In the genomic region with DNA sequence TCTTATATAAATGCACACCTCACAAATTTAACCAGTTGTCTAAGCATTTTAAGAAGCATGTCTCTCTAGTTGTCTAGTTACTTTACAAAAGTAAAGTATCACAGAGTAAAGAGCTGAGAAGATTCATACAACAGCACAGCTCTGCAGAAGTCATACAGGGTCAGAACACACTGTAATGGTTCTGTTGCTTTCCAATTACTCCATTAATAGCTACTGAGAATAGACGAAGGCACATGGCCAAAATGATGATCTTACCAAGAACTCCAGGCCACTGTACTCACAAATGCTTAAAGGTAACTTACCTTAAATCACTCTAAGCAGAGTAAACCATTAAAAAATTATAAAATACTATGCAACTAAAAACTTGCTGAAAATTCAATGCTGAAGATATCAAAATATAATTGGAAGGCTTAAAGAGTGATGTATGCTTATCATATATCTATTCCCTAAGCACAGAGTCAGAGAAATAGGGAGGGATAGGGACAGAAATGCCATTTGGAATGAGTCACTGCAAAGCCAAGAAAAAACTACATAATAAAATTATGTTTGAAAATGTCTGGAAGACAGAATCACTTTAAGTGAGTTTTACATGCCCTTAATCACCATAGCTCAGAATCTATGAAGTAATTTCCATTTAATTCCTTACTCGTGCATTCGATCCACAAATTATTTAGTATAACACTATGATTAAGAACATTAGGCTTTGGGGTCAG, we compare ENCODE assay signal across 13 cellular contexts.
DNase-seq lines count a peak whose midpoint lies in the region; ATAC-seq and TF ChIP-seq lines count a peak whose summit lies in the region.
"Had no signal": no experiment of that assay in that cellular context is flagged by ENCODE, and none has a peak within 500 bp of the region (broad histone marks: within the 10 kb centered on the region; RNA-seq: fewer than 3 reads in every experiment).

No MANE protein-coding gene starts in this region.

- H3K4me2 ChIP-seq in OCI-LY7 (ENCODE audit: low read length) = no peak overlapping the region
- H3K4me2 ChIP-seq: BLaER1 had no signal

- H3K4me3 Mint-ChIP-seq in mesothelial cell of epicardium = no peak overlapping the region
- H3K4me3 Mint-ChIP-seq: activated naive CD8-positive, alpha-beta T cell; IgD-negative memory B cell had no signal

- no peak for TF ChIP-seq CTCF in mesothelial cell of epicardium (IDR thresholded peaks at IDR 0.05; ENCODE audit: unreplicated experiment)
- TF ChIP-seq CTCF in OCI-LY7 (conservative IDR thresholded peaks at IDR 0.05; ENCODE audit: low read length) = no peak

- no peaks in the 10 kb centered on the region for H3K4me1 ChIP-seq in OCI-LY7 (ENCODE audit: insufficient read depth, low read length, poor library complexity, severe bottlenecking)
- H3K4me1 ChIP-seq: BLaER1 had no signal

- peaks cover 11% of the 10 kb centered on the region for H3K36me3 Mint-ChIP-seq in mesothelial cell of epicardium

- no peaks in the 10 kb centered on the region for H3K9me3 ChIP-seq in OCI-LY7 (ENCODE audit: low read length)
- H3K9me3 ChIP-seq: BLaER1 had no signal

- H3K27ac ChIP-seq in epithelial cell of prostate = peak overlapping the region; percentile 19
- no peak overlapping the region for H3K27ac ChIP-seq in OCI-LY7 (ENCODE audit: low read depth, low read length, poor library complexity, severe bottlenecking)
- H3K27ac ChIP-seq: BLaER1 had no signal

- no peaks in the 10 kb centered on the region for H3K9me2 ChIP-seq in OCI-LY7 (ENCODE audit: insufficient read depth, low read length)

- POLR2A ChIA-PET in OCI-LY7 (lab: Charles Lee) = no interaction called here

- DNase-seq in A172 (ENCODE audit: low spot score) (peak; percentile 41), LHCN-M2 (ENCODE audit: low read depth) (peak; percentile 53), epithelial cell of prostate (ENCODE audit: low read depth, low spot score) (no peak), mesothelial cell of epicardium (ENCODE audit: low spot score in 2 of 2, unreplicated experiment in 2 of 2) (no peak), NCI-H1694 treated with DMSO at 0.1 percent for 48 hours (lab: John Stamatoyannopoulos, UW) (no peak), OCI-LY7 (ENCODE audit: low spot score) (no peak)
- no peak for DNase-seq in activated effector memory CD4-positive, alpha-beta T cell treated with anti-CD3 and anti-CD28 coated beads, Interleukin-2, amount 50 U/mL, for 16 hours
- DNase-seq: activated CD4-positive, alpha-beta T cell treated with anti-CD3 and anti-CD28 coated beads, Interleukin-2, amount 50 U/mL, for 1 hour had no signal

- no peak overlapping the region for H3K4me3 ChIP-seq in OCI-LY7 (ENCODE audit: low read depth, low read length, poor library complexity, severe bottlenecking)
- H3K4me3 ChIP-seq: BLaER1, lung had no signal

- ATAC-seq in HG03378 (IDR thresholded peaks at IDR 0.05; ENCODE audit: unreplicated experiment) = no peak

- no peak overlapping the region for H2AFZ ChIP-seq in OCI-LY7 (ENCODE audit: low read length)

- CTCF ChIA-PET in OCI-LY7 (lab: Charles Lee; ENCODE audit: unreplicated experiment) = no interaction called here

- H3K27me3 Mint-ChIP-seq in mesothelial cell of epicardium (ENCODE audit: low read depth) = no peaks in the 10 kb centered on the region
- H3K27me3 Mint-ChIP-seq: activated naive CD8-positive, alpha-beta T cell; IgD-negative memory B cell had no signal

- H3K9me3 Mint-ChIP-seq in mesothelial cell of epicardium = peaks cover 6% of the 10 kb centered on the region
- H3K9me3 Mint-ChIP-seq: IgD-negative memory B cell had no signal

- no peaks in the 10 kb centered on the region for H3K79me2 ChIP-seq in OCI-LY7 (ENCODE audit: insufficient read depth, low read depth, low read length)

- peaks cover 5% of the 10 kb centered on the region for H3K4me1 Mint-ChIP-seq in mesothelial cell of epicardium

- H4K20me1 ChIP-seq in OCI-LY7 (ENCODE audit: insufficient read depth, low read length) = no peaks in the 10 kb centered on the region
- H4K20me1 ChIP-seq: BLaER1 had no signal

- peak overlapping the region; percentile 28 for H3K27ac Mint-ChIP-seq in mesothelial cell of epicardium
- H3K27ac Mint-ChIP-seq: activated naive CD8-positive, alpha-beta T cell; IgD-negative memory B cell had no signal

- intact Hi-C loops in OCI-LY7 (cut with micrococcal nuclease; ENCODE audit: unreplicated experiment) = no loop called here

- H3K36me3 ChIP-seq in OCI-LY7 (ENCODE audit: insufficient read depth, low read length) = no peaks in the 10 kb centered on the region

- BruUV-seq in OCI-LY7 (replicated peaks; lab: Mats Ljungman, UMichigan) = no TSS peak

Comparison
In these comparisons a context has a peak if more than half of its experiments do, and no peak if none do; other contexts are left out.
1. DNase-seq: peak in A172 (single experiment) and LHCN-M2 (single experiment); none in epithelial cell of prostate (single experiment), mesothelial cell of epicardium (0 of 2), NCI-H1694 treated with DMSO at 0.1 percent for 48 hours (single experiment), activated effector memory CD4-positive, alpha-beta T cell treated with anti-CD3 and anti-CD28 coated beads, Interleukin-2, amount 50 U/mL, for 16 hours (single experiment) and OCI-LY7 (single experiment).